ENCODE assay signal across 8 cellular contexts in genomic region chr17:18158022-18158600, GRCh38. TPM values are rescaled to one million over a fixed set of nuclear protein-coding genes. Genes with fewer than 3 reads are reported as not detected.
A peak's percentile ranks its signal among the peaks of the same experiment; 100 is the strongest.
DNase-seq lines count a peak whose midpoint lies in the region; ATAC-seq lines count a peak whose summit lies in the region.

No MANE protein-coding gene starts in this region.

- H3K4me3 Mint-ChIP-seq in CD4-positive, alpha-beta memory T cell, result peak overlapping the region; percentile 77 to 91 (median 88)

- CTCF ChIA-PET in CD4-positive, alpha-beta memory T cell (lab: Charles Lee; ENCODE audit: partially characterized antibody), result interaction anchor here (1.7 kb wide), 1 partner anchor 25 kb away, joined by 3 read pairs; the partner anchor contains the start of gene ALKBH5

- no peaks in the 10 kb centered on the region for H3K9me3 ChIP-seq in CD4-positive, alpha-beta memory T cell (ENCODE audit: control insufficient read depth in 1 of 2, low read length in 2 of 2)
- H3K9me3 ChIP-seq in mucosa of rectum (ENCODE audit: control insufficient read depth in 2 of 2, low read length in 2 of 2), result no peaks in the 10 kb centered on the region

- peak overlapping the region; percentile 63 to 79 for H3K9ac ChIP-seq in mucosa of rectum (ENCODE audit: low read depth in 1 of 2, low read length in 2 of 2)

- POLR2A ChIA-PET in CD4-positive, alpha-beta memory T cell (lab: Charles Lee; ENCODE audit: partially characterized antibody), result interaction anchor here (0.9 to 1.7 kb wide), 2 partner anchors 25 to 67 kb away, joined by 3 to 28 read pairs; partner anchors contain the start of gene ALKBH5

- H3K27me3 ChIP-seq in CD4-positive, alpha-beta memory T cell (ENCODE audit: insufficient read depth, low read length), result no peaks in the 10 kb centered on the region
- H3K27me3 ChIP-seq in mucosa of rectum (ENCODE audit: control insufficient read depth in 2 of 2, insufficient read depth in 2 of 2, low read length in 2 of 2), result no peaks in the 10 kb centered on the region

- ATAC-seq in GM21576 (IDR thresholded peaks at IDR 0.05; ENCODE audit: unreplicated experiment), result peak; percentile 48
- ATAC-seq in HG03571 (IDR thresholded peaks at IDR 0.05; ENCODE audit: unreplicated experiment), result no peak

- peak overlapping the region; percentile 45 to 54 for H3K4me3 ChIP-seq in CD4-positive, alpha-beta memory T cell (ENCODE audit: low read length in 2 of 2)
- H3K4me3 ChIP-seq in mucosa of rectum (ENCODE audit: low read length in 2 of 2), result peak overlapping the region; percentile 75 to 78

- no peaks in the 10 kb centered on the region for H3K27me3 Mint-ChIP-seq in CD4-positive, alpha-beta memory T cell

- intact Hi-C loops in CD4-positive, alpha-beta memory T cell (cut with micrococcal nuclease), result loop anchor here (1.0 kb wide), 2 partner anchors 17 to 25 kb away; partner anchors contain the start of gene ALKBH5

- H3K36me3 ChIP-seq in CD4-positive, alpha-beta memory T cell (ENCODE audit: insufficient read depth, low read length), result no peaks in the 10 kb centered on the region
- no peaks in the 10 kb centered on the region for H3K36me3 ChIP-seq in mucosa of rectum (ENCODE audit: control insufficient read depth in 2 of 2, insufficient read depth in 2 of 2, low read length in 2 of 2)

- peaks cover 8 to 35% (median 12%) of the 10 kb centered on the region in 4 donors for H3K4me1 Mint-ChIP-seq in CD4-positive, alpha-beta memory T cell

- peak overlapping the region; percentile 69 to 96 (median 93) for H3K27ac Mint-ChIP-seq in CD4-positive, alpha-beta memory T cell

- H3K4me1 ChIP-seq in CD4-positive, alpha-beta memory T cell (ENCODE audit: insufficient read depth, low read length), result peaks cover 14% of the 10 kb centered on the region
- peaks cover 10 to 11% of the 10 kb centered on the region in 2 donors for H3K4me1 ChIP-seq in mucosa of rectum (ENCODE audit: control insufficient read depth in 2 of 2, insufficient read depth in 2 of 2, low read length in 2 of 2)

- no peaks in the 10 kb centered on the region for H3K36me3 Mint-ChIP-seq in CD4-positive, alpha-beta memory T cell

- no peaks in the 10 kb centered on the region for H3K9me3 Mint-ChIP-seq in CD4-positive, alpha-beta memory T cell

- peak overlapping the region; percentile 46 for H3K27ac ChIP-seq in CD4-positive, alpha-beta memory T cell (ENCODE audit: low read depth, low read length)
- H3K27ac ChIP-seq in epithelial cell of prostate (no peak overlapping the region), mucosa of rectum (ENCODE audit: low read depth in 2 of 2, low read length in 2 of 2) (peak overlapping the region; percentile 6 to 9)

- peak; percentile 90 to 95 (median 93) for DNase-seq in CD4-positive, alpha-beta memory T cell
- DNase-seq in NCI-H526 treated with DMSO at 0.1 percent for 48 hours (lab: John Stamatoyannopoulos, UW) (peak; percentile 44), epithelial cell of prostate (ENCODE audit: low read depth, low spot score) (peak; percentile 73)
- peak; percentile 96 for DNase-seq in activated CD8-positive, alpha-beta memory T cell treated with anti-CD3 and anti-CD28 coated beads, Interleukin-2, amount 50 U/mL, for 4 hours
- peak; percentile 81 to 88 for DNase-seq in stimulated activated CD8-positive, alpha-beta memory T cell treated with anti-CD3 and anti-CD28 coated beads, Interleukin-4, amount 100 ng/mL, for 1 hour (ENCODE audit: low read depth in 2 of 2, low spot score in 1 of 2)

RNA-seq across cellular contexts. Expression of gene ALKBH5, which starts 25.5 kb away (rescaled TPM):
- total RNA-seq in CD4-positive, alpha-beta memory T cell, result 100 to 1,000 TPM; 119 TPM
- polyA plus RNA-seq in CD4-positive, alpha-beta memory T cell, result 100 to 1,000 TPM; 128 to 132 TPM

RNA-seq across cellular contexts. Expression of gene MYO15A, which starts 49.6 kb away (rescaled TPM):
- 1 to 10 TPM; 1.6 to 2.2 TPM for total RNA-seq in CD4-positive, alpha-beta memory T cell
- under 1 TPM; 0.14 to 0.43 TPM for polyA plus RNA-seq in CD4-positive, alpha-beta memory T cell

Comparison
In these comparisons a context has a peak if more than half of its experiments do, and no peak if none do; other contexts are left out.
1. DNase-seq: peak in every context shown above with its lines; median percentile 96 in activated CD8-positive, alpha-beta memory T cell treated with anti-CD3 and anti-CD28 coated beads, Interleukin-2, amount 50 U/mL, for 4 hours; 93 in CD4-positive, alpha-beta memory T cell; 84 in stimulated activated CD8-positive, alpha-beta memory T cell treated with anti-CD3 and anti-CD28 coated beads, Interleukin-4, amount 100 ng/mL, for 1 hour; 73 in epithelial cell of prostate; 44 in NCI-H526 treated with DMSO at 0.1 percent for 48 hours.